In the genomic region with DNA sequence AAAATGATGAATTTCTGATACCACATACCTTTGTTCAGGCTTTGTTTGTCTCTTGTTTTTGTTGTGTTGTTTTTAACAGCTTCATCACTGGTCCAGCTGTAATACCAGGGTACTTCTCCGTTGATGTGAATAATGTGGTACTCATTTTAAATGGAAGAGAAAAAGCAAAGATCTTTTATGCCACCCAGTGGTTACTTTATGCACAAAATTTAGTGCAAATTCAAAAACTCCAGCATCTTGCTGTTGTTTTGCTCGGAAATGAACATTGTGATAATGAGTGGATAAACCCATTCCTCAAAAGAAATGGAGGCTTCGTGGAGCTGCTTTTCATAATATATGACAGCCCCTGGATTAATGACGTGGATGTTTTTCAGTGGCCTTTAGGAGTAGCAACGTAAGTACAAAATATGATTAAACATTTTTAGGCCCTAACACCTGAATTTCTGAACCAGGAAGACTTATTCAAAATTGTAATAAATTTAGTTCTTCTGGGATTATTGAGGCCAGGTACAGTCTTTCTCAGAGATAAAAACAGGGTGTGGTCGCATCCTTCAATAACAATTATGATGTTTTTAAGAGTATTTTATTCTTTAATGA, we compare ENCODE assay signal across 9 cellular contexts. TPM values are rescaled to one million over a fixed set of nuclear protein-coding genes. Genes with fewer than 3 reads are reported as not detected.
DNase-seq lines count a peak whose midpoint lies in the region; ATAC-seq and TF ChIP-seq lines count a peak whose summit lies in the region.
"Had no signal": no experiment of that assay in that cellular context is flagged by ENCODE, and none has a peak within 500 bp of the region (broad histone marks: within the 10 kb centered on the region; RNA-seq: fewer than 3 reads in every experiment).

No MANE protein-coding gene starts in this region.

- TF ChIP-seq CTCF in GM10248 (IDR thresholded peaks at IDR 0.05; ENCODE audit: control extremely low read depth, extremely low read depth, low read depth, missing control alignments) = peak; percentile 33
- TF ChIP-seq CTCF in foreskin fibroblast (IDR thresholded peaks at IDR 0.05; ENCODE audit: low read depth, low read length) = peak; percentile 45
- peak in 5 of 7 experiments; percentile 15 to 50 (median 41) for TF ChIP-seq CTCF in stomach (IDR thresholded peaks at IDR 0.05)
- no peak for TF ChIP-seq CTCF in mucosa of descending colon (IDR thresholded peaks at IDR 0.05)

- no peak for ATAC-seq in mucosa of descending colon
- no peak for ATAC-seq in activated T-cell treated with anti-CD3 and anti-CD28 coated beads, Interleukin-2, amount 50 U/mL, for 72 hours (replicated peaks in 1 of 2)

- POLR2A ChIA-PET in GM10248 (lab: Yijun Ruan, JAX) = no interaction called here

- peaks cover 0 to 10% (median 7%) of the 10 kb centered on the region in 4 donors for H3K4me1 ChIP-seq in stomach
- H3K4me1 ChIP-seq in mucosa of descending colon (ENCODE audit: low read depth) = peaks cover 8% of the 10 kb centered on the region

- peaks cover 11% of the 10 kb centered on the region for H3K4me1 Mint-ChIP-seq in activated T-cell treated with anti-CD3 and anti-CD28 coated beads, Interleukin-2, amount 50 U/mL, for 72 hours (ENCODE audit: low read depth)

- CTCF ChIA-PET in GM10248 (lab: Yijun Ruan, JAX) = interaction anchor here (0.7 to 2.8 kb wide), 16 partner anchors 9 to 650 kb away, joined by 3 to 14 read pairs (median 4); partner anchors contain the start of gene SRGAP1

- TF ChIP-seq POLR2A in stomach (IDR thresholded peaks at IDR 0.05) = no peak

- no peak overlapping the region for H3K4me3 ChIP-seq in foreskin fibroblast (ENCODE audit: low read depth in 1 of 2, low read length in 2 of 2)
- H3K4me3 ChIP-seq in stomach = no peak overlapping the region
- H3K4me3 ChIP-seq in mucosa of descending colon = no peak overlapping the region

- H3K9me3 ChIP-seq in stomach (no peaks in the 10 kb centered on the region), mucosa of descending colon (no peaks in the 10 kb centered on the region)

- H3K27me3 Mint-ChIP-seq in activated T-cell treated with anti-CD3 and anti-CD28 coated beads, Interleukin-2, amount 50 U/mL, for 72 hours (ENCODE audit: low read depth) = no peaks in the 10 kb centered on the region

- H3K27me3 ChIP-seq in stomach = no peaks in the 10 kb centered on the region

- H3K36me3 Mint-ChIP-seq in activated T-cell treated with anti-CD3 and anti-CD28 coated beads, Interleukin-2, amount 50 U/mL, for 72 hours (ENCODE audit: insufficient read depth in 2 of 2) = peaks cover 1 to 3% of the 10 kb centered on the region in 2 donors

- H3K9me3 Mint-ChIP-seq in activated T-cell treated with anti-CD3 and anti-CD28 coated beads, Interleukin-2, amount 50 U/mL, for 72 hours = no peaks in the 10 kb centered on the region
- H3K9me3 Mint-ChIP-seq: T-helper 1 cell treated with Interleukin-12 subunit alpha and Interleukin-12 subunit beta and Interleukin-4 antibody, amounts not matched to agents 30 μg/mL and 1 μg/mL, for 36 hours had no signal

- TF ChIP-seq EP300 in stomach (IDR thresholded peaks at IDR 0.05) = no peak

- DNase-seq in GM10248 (ENCODE audit: extremely low spot score) = peak; percentile 18
- peak; percentile 38 for DNase-seq in LHCN-M2 (ENCODE audit: low read depth)
- peak; percentile 20 for DNase-seq in RPMI8226
- peak in 1 of 2 donors; percentile 46 for DNase-seq in foreskin fibroblast
- DNase-seq in stomach = no peak
- no peak for DNase-seq in mucosa of descending colon
- no peak for DNase-seq in GM19238 (ENCODE audit: insufficient read length, low spot score)
- no peak for DNase-seq in activated T-cell treated with anti-CD3 and anti-CD28 coated beads, Interleukin-2, amount 50 U/mL, for 72 hours

- H3K36me3 ChIP-seq in stomach (peaks cover 0 to 12% (median 7%) of the 10 kb centered on the region in 4 donors), mucosa of descending colon (ENCODE audit: low read depth) (no peaks in the 10 kb centered on the region)

- H3K27ac ChIP-seq in stomach = no peak overlapping the region

- no peak overlapping the region for H3K4me3 Mint-ChIP-seq in activated T-cell treated with anti-CD3 and anti-CD28 coated beads, Interleukin-2, amount 50 U/mL, for 72 hours
- H3K4me3 Mint-ChIP-seq: T-helper 1 cell treated with Interleukin-12 subunit alpha and Interleukin-12 subunit beta and Interleukin-4 antibody, amounts not matched to agents 30 μg/mL and 1 μg/mL, for 36 hours had no signal

- 61 to 72% (median 68%) methylated on average over 6 of the region's 6 CpGs for WGBS in stomach, 5 donors

- H3K27ac Mint-ChIP-seq in activated T-cell treated with anti-CD3 and anti-CD28 coated beads, Interleukin-2, amount 50 U/mL, for 72 hours = no peak overlapping the region
- H3K27ac Mint-ChIP-seq: T-helper 1 cell treated with Interleukin-12 subunit alpha and Interleukin-12 subunit beta and Interleukin-4 antibody, amounts not matched to agents 30 μg/mL and 1 μg/mL, for 36 hours had no signal

- intact Hi-C loops in stomach (cut with DNase I; ENCODE audit: low total_unique reads) = no loop called here
- intact Hi-C loops in mucosa of descending colon (cut with DNase I, micrococcal nuclease) = no loop called here

RNA-seq across cellular contexts. Expression of gene RXYLT1, which starts 22.4 kb away (rescaled TPM):
- total RNA-seq in LHCN-M2 (2014; rRNA removed) (30.6 and 32.9 TPM in 2 replicates), stomach (10 to 100 TPM in 3 of 5 donors, 1 to 10 TPM in 2; 4.5 to 33.0 (median 11.6) TPM), mucosa of descending colon (10 to 100 TPM; 10.5 to 16.4 (median 14.0) TPM)
- polyA plus RNA-seq in LHCN-M2 (2012) = 10.6 TPM
- polyA plus RNA-seq in stomach = 10 to 100 TPM in 2 of 3 donors, 1 to 10 TPM in 1; 7.7 to 14.4 (median 10.8) TPM
- 10 to 100 TPM; 15.0 to 20.1 TPM for total RNA-seq in activated T-cell treated with anti-CD3 and anti-CD28 coated beads, Interleukin-2, amount 50 U/mL, for 72 hours

RNA-seq across cellular contexts. Expression of gene SRGAP1, which starts 42.4 kb away (rescaled TPM):
- total RNA-seq in LHCN-M2 (2014; rRNA removed) = 3.7 and 4.2 TPM in 2 replicates
- polyA plus RNA-seq in LHCN-M2 (2012) = 4.3 TPM
- 10 to 100 TPM in 4 of 5 donors, 1 to 10 TPM in 1; 5.7 to 37.9 (median 17.9) TPM for total RNA-seq in stomach
- polyA plus RNA-seq in stomach = 1 to 10 TPM in 1 of 3 donors, under 1 TPM in 2; 0.70 to 1.1 (median 0.92) TPM
- total RNA-seq in mucosa of descending colon = 10 to 100 TPM; 12.2 to 23.9 (median 15.9) TPM
- total RNA-seq in activated T-cell treated with anti-CD3 and anti-CD28 coated beads, Interleukin-2, amount 50 U/mL, for 72 hours = under 1 TPM; 0.02 to 0.19 TPM

Comparison
In these comparisons a context has a peak if more than half of its experiments do, and no peak if none do; other contexts are left out.
1. DNase-seq: peak in GM10248 (single experiment), LHCN-M2 (single experiment) and RPMI8226 (single experiment); none in stomach (single experiment), mucosa of descending colon (0 of 3), GM19238 (single experiment) and activated T-cell treated with anti-CD3 and anti-CD28 coated beads, Interleukin-2, amount 50 U/mL, for 72 hours (0 of 2).